Comparison of ENCODE assay signal across 8 cellular contexts in the genomic region with DNA sequence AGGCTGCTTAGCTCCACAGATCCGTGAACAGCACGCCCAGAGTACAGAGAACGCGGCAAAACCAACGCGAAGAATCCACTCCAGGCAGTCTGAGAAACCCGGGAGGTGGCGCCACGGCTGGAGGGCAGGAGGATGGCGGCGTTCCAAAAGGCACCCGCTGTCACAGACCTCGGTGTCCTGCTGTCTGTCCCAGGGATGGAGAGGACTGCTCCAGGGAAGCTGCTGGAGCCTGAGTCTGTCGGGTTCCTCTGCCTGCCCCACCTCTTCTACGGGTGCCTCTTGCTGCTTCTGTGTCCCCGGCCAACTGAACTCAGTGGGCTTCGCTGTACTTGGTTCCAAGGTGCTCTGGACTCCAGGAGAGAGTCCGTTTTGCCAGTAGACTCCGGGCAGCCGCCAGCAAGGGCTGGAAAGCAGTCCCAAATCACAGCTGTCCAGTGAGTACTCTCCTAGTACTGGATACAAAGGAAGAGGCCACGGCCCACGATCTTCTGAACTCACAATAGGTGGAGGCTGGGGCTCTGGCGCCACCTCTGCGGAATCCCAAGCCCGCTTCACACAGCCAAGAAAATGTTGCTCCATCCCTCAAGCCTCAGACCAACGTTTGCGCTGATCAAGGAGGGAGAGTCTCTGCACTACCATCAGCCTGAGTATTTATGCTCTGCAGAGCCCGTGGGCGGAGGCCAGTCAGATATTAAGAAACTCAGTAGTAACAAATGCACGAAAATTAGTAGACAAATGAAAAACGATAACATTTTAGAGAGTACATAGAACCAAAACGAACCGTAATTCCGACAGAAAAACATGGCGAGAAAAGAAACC. TPM values are rescaled to one million over a fixed set of nuclear protein-coding genes. Genes with fewer than 3 reads are reported as not detected.
DNase-seq lines count a peak whose midpoint lies in the region; ATAC-seq, FAIRE-seq and TF ChIP-seq lines count a peak whose summit lies in the region.

No MANE protein-coding gene starts in this region.

- ATAC-seq in GM18517 (IDR thresholded peaks at IDR 0.05; ENCODE audit: unreplicated experiment) (peak; percentile 3), T-cell (replicated peaks in 1 of 4) (peak; percentile 1 to 8 (median 3))

- no peak for FAIRE-seq in astrocyte (lab: Jason Lieb, UNC)

- H3K9me3 Mint-ChIP-seq in T-cell: no peaks in the 10 kb centered on the region
- peaks cover 15% of the 10 kb centered on the region for H3K9me3 Mint-ChIP-seq in astrocyte (ENCODE audit: unreplicated experiment)

- H4K20me1 ChIP-seq in astrocyte (ENCODE audit: insufficient read depth, low read length) (peaks cover 6% of the 10 kb centered on the region), smooth muscle cell (ENCODE audit: low read depth) (no peaks in the 10 kb centered on the region)

- 2% methylated on average over 35 of the region's 35 CpGs for WGBS in smooth muscle cell (ENCODE audit: low lambda C conversion rate)

- peak overlapping the region; percentile 99 for H3K27ac ChIP-seq in 22Rv1
- H3K27ac ChIP-seq in astrocyte (ENCODE audit: low read depth, low read length): peak overlapping the region; percentile 74
- H3K27ac ChIP-seq in smooth muscle cell (ENCODE audit: low read depth): peak overlapping the region; percentile 41

- H3K4me1 ChIP-seq in astrocyte (ENCODE audit: insufficient read depth, low read length) (peaks cover 31% of the 10 kb centered on the region), iPS-15b (ENCODE audit: control insufficient read depth, insufficient read depth, low read length) (peaks cover 4% of the 10 kb centered on the region), smooth muscle cell (ENCODE audit: low read depth) (peaks cover 30% of the 10 kb centered on the region)

- H3K36me3 ChIP-seq in astrocyte (ENCODE audit: insufficient read depth, low read length) (no peaks in the 10 kb centered on the region), iPS-15b (ENCODE audit: control insufficient read depth, insufficient read depth, low read length) (no peaks in the 10 kb centered on the region), smooth muscle cell (ENCODE audit: low read depth) (no peaks in the 10 kb centered on the region)

- CTCF ChIA-PET in T-cell (lab: Charles Lee): interaction anchor here (0.6 to 4.1 kb wide), 11 partner anchors 19 to 130 kb away, joined by 3 to 71 read pairs (median 8); no protein-coding TSS in a partner anchor

- H2AFZ ChIP-seq in astrocyte (ENCODE audit: low read depth, low read length): peak overlapping the region; percentile 77
- H2AFZ ChIP-seq in smooth muscle cell (ENCODE audit: low read depth): peak overlapping the region; percentile 64

- H3K4me2 ChIP-seq in astrocyte (ENCODE audit: low read length) (peak overlapping the region; percentile 93), smooth muscle cell (peak overlapping the region; percentile 95)

- H3K4me3 ChIP-seq in astrocyte (ENCODE audit: insufficient read depth, low read depth, low read length): peak overlapping the region; percentile 74
- H3K4me3 ChIP-seq in iPS-15b (ENCODE audit: low read depth, low read length): peak overlapping the region; percentile 52
- H3K4me3 ChIP-seq in smooth muscle cell: peak overlapping the region; percentile 72

- H3K9ac ChIP-seq in astrocyte (ENCODE audit: low read length): peak overlapping the region; percentile 88
- no peak overlapping the region for H3K9ac ChIP-seq in iPS-15b (ENCODE audit: low read depth, low read length)
- H3K9ac ChIP-seq in smooth muscle cell (ENCODE audit: low read depth): peak overlapping the region; percentile 19

- no peaks in the 10 kb centered on the region for H3K27me3 ChIP-seq in astrocyte (ENCODE audit: insufficient read depth, low read length)
- peaks cover 94% of the 10 kb centered on the region for H3K27me3 ChIP-seq in iPS-15b (ENCODE audit: control insufficient read depth, insufficient read depth, low read length)
- peaks cover 7% of the 10 kb centered on the region for H3K27me3 ChIP-seq in smooth muscle cell (ENCODE audit: low read depth)

- peaks cover 77% of the 10 kb centered on the region for H3K79me2 ChIP-seq in astrocyte (ENCODE audit: insufficient read depth, low read length)
- H3K79me2 ChIP-seq in smooth muscle cell (ENCODE audit: low read depth): peaks cover 33% of the 10 kb centered on the region

- POLR2A ChIA-PET in T-cell (lab: Charles Lee): interaction anchor here (0.5 to 4.1 kb wide), 9 partner anchors 19 to 90 kb away, joined by 3 to 77 read pairs (median 8); no protein-coding TSS in a partner anchor

- peak; percentile 73 for DNase-seq in NCI-H1092 (lab: John Stamatoyannopoulos, UW)
- peak; percentile 43 to 76 (median 64) for DNase-seq in T-cell
- peak; percentile 88 for DNase-seq in astrocyte (ENCODE audit: low read depth)
- peak; percentile 60 for DNase-seq in smooth muscle cell (lab: John Stamatoyannopoulos, UW; ENCODE audit: unreplicated experiment)
- DNase-seq in epidermal melanocyte (ENCODE audit: insufficient read length, low spot score): no peak

- H3K4me1 Mint-ChIP-seq in T-cell: peaks cover 48 to 62% (median 48%) of the 10 kb centered on the region in 3 donors
- H3K4me1 Mint-ChIP-seq in astrocyte (ENCODE audit: low read depth, unreplicated experiment): peaks cover 8% of the 10 kb centered on the region

- H3K27me3 Mint-ChIP-seq in T-cell (no peaks in the 10 kb centered on the region), astrocyte (ENCODE audit: low read depth, unreplicated experiment) (peaks cover 34% of the 10 kb centered on the region)

- H3K9me3 ChIP-seq in astrocyte (ENCODE audit: insufficient read depth, low read depth, low read length) (no peaks in the 10 kb centered on the region), iPS-15b (ENCODE audit: control insufficient read depth, insufficient read depth, low read length) (no peaks in the 10 kb centered on the region), smooth muscle cell (replicated peaks; ENCODE audit: low read depth) (no peaks in the 10 kb centered on the region)

- peak overlapping the region; percentile 98 to 99 for H3K27ac Mint-ChIP-seq in T-cell
- H3K27ac Mint-ChIP-seq in astrocyte (ENCODE audit: unreplicated experiment): peak overlapping the region; percentile 89

- H3K36me3 Mint-ChIP-seq in T-cell: peaks cover 3% of the 10 kb centered on the region
- H3K36me3 Mint-ChIP-seq in astrocyte (ENCODE audit: low read depth, unreplicated experiment): peaks cover 10% of the 10 kb centered on the region

- H3K4me3 Mint-ChIP-seq in T-cell: peak overlapping the region; percentile 93 to 100 (median 95)
- H3K4me3 Mint-ChIP-seq in astrocyte (ENCODE audit: unreplicated experiment): peak overlapping the region; percentile 70

- TF ChIP-seq CTCF in 22Rv1 (IDR thresholded peaks at IDR 0.05) (no peak), astrocyte (IDR thresholded peaks at IDR 0.05; ENCODE audit: insufficient read depth, low read depth, low read length) (no peak), smooth muscle cell (IDR thresholded peaks at IDR 0.05; ENCODE audit: borderline replicate concordance, insufficient read depth, poor library complexity, severe bottlenecking) (no peak)

- H3F3A ChIP-seq in smooth muscle cell (ENCODE audit: low read depth): peaks cover 29% of the 10 kb centered on the region

RNA-seq across cellular contexts. Expression of a gene that starts 0.4 kb away (rescaled TPM):
- 10 to 100 TPM; 47.8 to 64.1 (median 53.1) TPM for total RNA-seq in T-cell
- total RNA-seq in astrocyte: 0.50 and 0.77 TPM in 2 replicates
- total RNA-seq in smooth muscle cell: 0.40 and 1.5 TPM in 2 replicates
- 0.83 TPM in 1 of 2 replicates, not detected in the other for polyA plus RNA-seq in smooth muscle cell

Comparison
In these comparisons a context has a peak if more than half of its experiments do, and no peak if none do; other contexts are left out.
1. H3K27ac ChIP-seq: peak in every context shown above with its lines; median percentile 99 in 22Rv1; 74 in astrocyte; 41 in smooth muscle cell.
2. RNA of a gene that starts 0.4 kb away (total RNA-seq): 47.8 to 64.1 TPM in T-cell; 0.40 to 1.5 TPM in smooth muscle cell and 0.50 to 0.77 TPM in astrocyte; every median in the first group is over 10 times any median in the second.
3. Peak in every context shown above with its lines, with median percentiles within 50 percentile points of each other: H3K4me3 ChIP-seq.